Comparison of ENCODE assay signal across 18 cellular contexts in genomic region chr16:83561876-83562275, GRCh38.
DNase-seq lines count a peak whose midpoint lies in the region; ATAC-seq, FAIRE-seq and TF ChIP-seq lines count a peak whose summit lies in the region.
"Had no signal": no experiment of that assay in that cellular context is flagged by ENCODE, and none has a peak within 500 bp of the region (broad histone marks: within the 10 kb centered on the region; RNA-seq: fewer than 3 reads in every experiment).

No MANE protein-coding gene starts in this region.

- H3K4me3 ChIP-seq in GM12878, result no peak overlapping the region
- H3K4me3 ChIP-seq: PC-9 had no signal

- in situ Hi-C loops in GM12878 (cut with MboI), result no loop called here

- no peak for TF ChIP-seq EP300 in GM12878 (IDR thresholded peaks at IDR 0.05; ENCODE audit: borderline replicate concordance in 1 of 2, control insufficient read depth in 1 of 2, low read depth in 2 of 2, low read length in 2 of 2)

- ATAC-seq in GM12878, result no peak
- ATAC-seq: activated T-cell treated with anti-CD3 and anti-CD28 coated beads, Interleukin-2, amount 50 U/mL, for 72 hours; left lobe of liver; sciatic nerve; stimulated activated naive CD8-positive, alpha-beta T cell treated with anti-CD3 and anti-CD28 coated beads, Interleukin-15, Interleukin-2, amounts not matched to agents 100 U/mL and 50 U/mL, for 24 hours had no signal

- POLR2A ChIA-PET in GM12878 (lab: Charles Lee), result no interaction called here
- POLR2A ChIA-PET in HEK293T (lab: Yijun Ruan, JAX), result no interaction called here

- RAD21 ChIA-PET in GM12878 (lab: Charles Lee; ENCODE audit: unreplicated experiment), result no interaction called here

- no peaks in the 10 kb centered on the region for H4K20me1 ChIP-seq in GM12878 (ENCODE audit: control insufficient read depth, insufficient read depth)

- no peaks in the 10 kb centered on the region for H3K4me1 ChIP-seq in GM12878 (ENCODE audit: control insufficient read depth, insufficient read depth, low read length)

- TF ChIP-seq POLR2A in GM12878 (IDR thresholded peaks at IDR 0.05; ENCODE audit: low read depth, low read length), result no peak

- DNase-seq in AG20443 (ENCODE audit: low spot score) (peak; percentile 52), LHCN-M2 (ENCODE audit: low read depth) (peak; percentile 40), GM12878 (ENCODE audit: low read depth, low spot score) (no peak), iPS-NIHi7 (ENCODE audit: extremely low spot score) (peak; percentile 60), DMS53 (lab: John Stamatoyannopoulos, UW) (no peak), DMS79 (lab: John Stamatoyannopoulos, UW) (no peak), HEK293T (ENCODE audit: extremely low spot score) (no peak)
- DNase-seq in stimulated activated CD4-positive, alpha-beta T cell treated with anti-CD3 and anti-CD28 coated beads, Interleukin-2, amount 100 ng/mL, for 48 hours, result no peak
- DNase-seq: activated CD4-positive, alpha-beta T cell treated with anti-CD3 and anti-CD28 coated beads, Interleukin-2, amount 50 U/mL, for 1 hour; activated T-cell treated with anti-CD3 and anti-CD28 coated beads, Interleukin-2, amount 50 U/mL, for 72 hours; aorta; effector CD8-positive, alpha-beta T cell; PC-9; stimulated activated naive CD8-positive, alpha-beta T cell treated with anti-CD3 and anti-CD28 coated beads, Interleukin-15, Interleukin-2, amounts not matched to agents 100 U/mL and 50 U/mL, for 24 hours had no signal

- 18% methylated on average over 2 of the region's 2 CpGs for WGBS in GM12878 (ENCODE audit: insufficient coverage, insufficient replicate concordance, low lambda C conversion rate, missing lambda C conversion rate)

- H3K36me3 ChIP-seq in GM12878 (ENCODE audit: control insufficient read depth in 2 of 2, insufficient read depth in 2 of 2, low read length in 1 of 2), result no peaks in the 10 kb centered on the region

- CTCF ChIA-PET in GM12878 (lab: Yijun Ruan, JAX), result interaction anchor here (0.7 kb wide), 1 partner anchor 13 kb away, joined by 3 read pairs; no protein-coding TSS in a partner anchor
- CTCF ChIA-PET in HEK293T (lab: Yijun Ruan, JAX), result no interaction called here

- no peak for TF ChIP-seq RAD21 in GM12878 (IDR thresholded peaks at IDR 0.05; ENCODE audit: insufficient read depth, low read depth, low read length)

- intact Hi-C loops in GM12878 (cut with micrococcal nuclease; ENCODE audit: unreplicated experiment), result no loop called here

- no peaks in the 10 kb centered on the region for H3K9me3 ChIP-seq in GM12878 (replicated peaks; ENCODE audit: control insufficient read depth, insufficient read depth, low read length)

- BruUV-seq in GM12878 (replicated peaks; lab: Mats Ljungman, UMichigan), result no TSS peak

- no peaks in the 10 kb centered on the region for H3K79me2 ChIP-seq in GM12878 (ENCODE audit: control insufficient read depth, insufficient read depth, low read length)

- no peak overlapping the region for H2AFZ ChIP-seq in GM12878 (ENCODE audit: control insufficient read depth, low read depth, low read length)
- H2AFZ ChIP-seq: PC-9 had no signal

- SMC1A ChIA-PET in GM12878 (lab: Charles Lee; ENCODE audit: uncharacterized antibody, unreplicated experiment), result no interaction called here

- H3K4me2 ChIP-seq in GM12878 (ENCODE audit: control insufficient read depth, insufficient read depth), result no peak overlapping the region
- H3K4me2 ChIP-seq: PC-9 had no signal

- H3K9ac ChIP-seq in GM12878 (ENCODE audit: control insufficient read depth, insufficient read depth, low read length), result no peak overlapping the region

- H3K27ac ChIP-seq in GM12878 (ENCODE audit: control insufficient read depth, insufficient read depth), result no peak overlapping the region
- H3K27ac ChIP-seq: HL-60, PC-9 had no signal

- no peak for FAIRE-seq in GM12878 (lab: Jason Lieb, UNC)
- FAIRE-seq: GM18507 had no signal

- no peak for TF ChIP-seq CTCF in GM12878 (IDR thresholded peaks at IDR 0.05 in 2 of 3, conservative IDR thresholded peaks at IDR 0.05 in 1 of 3; ENCODE audit: control insufficient read depth in 2 of 3, extremely low read depth in 1 of 3, insufficient read depth in 1 of 3, low read depth in 3 of 3, low read length in 3 of 3)

- no peaks in the 10 kb centered on the region for H3K27me3 ChIP-seq in GM12878 (replicated peaks in 1 of 2; ENCODE audit: control insufficient read depth in 2 of 2, insufficient read depth in 2 of 2, low read length in 1 of 2)

TF ChIP-seq in GM12878, 131 proteins besides CTCF, POLR2A, EP300 and RAD21:
- TF ChIP-seq REST (IDR thresholded peaks at IDR 0.05; ENCODE audit: low read depth, low read length) (peak; percentile 83; the same call in 1 of the 2 replicates), SP1 (IDR thresholded peaks at IDR 0.05; ENCODE audit: low read depth, low read length) (no peak), KAT2A (conservative IDR thresholded peaks at IDR 0.05; ENCODE audit: control insufficient read depth, low read depth, low read length) (no peak)

TF ChIP-seq in HEK293T, 16 proteins besides CTCF, POLR2A, EP300 and RAD21:
- TF ChIP-seq SUZ12 (IDR thresholded peaks at IDR 0.05) (no peak), HDGF (IDR thresholded peaks at IDR 0.05; ENCODE audit: borderline replicate concordance) (no peak), FOXM1 (IDR thresholded peaks at IDR 0.05; ENCODE audit: borderline replicate concordance) (no peak), LEF1 (IDR thresholded peaks at IDR 0.05; ENCODE audit: borderline replicate concordance) (no peak), ELF4 (IDR thresholded peaks at IDR 0.05) (no peak), SP1 (IDR thresholded peaks at IDR 0.05) (no peak), TARDBP (IDR thresholded peaks at IDR 0.05) (no peak), FOXA1 (IDR thresholded peaks at IDR 0.05) (no peak), BHLHE40 (IDR thresholded peaks at IDR 0.05; ENCODE audit: borderline replicate concordance) (no peak), ZNF384 (IDR thresholded peaks at IDR 0.05) (no peak), ARNT (IDR thresholded peaks at IDR 0.05) (no peak), NFRKB (IDR thresholded peaks at IDR 0.05) (no peak), CTBP1 (IDR thresholded peaks at IDR 0.05; ENCODE audit: borderline replicate concordance) (no peak), L3MBTL2 (conservative IDR thresholded peaks at IDR 0.05) (no peak), FOXK2 (IDR thresholded peaks at IDR 0.05) (no peak)
- TF ChIP-seq, protein P1, sequence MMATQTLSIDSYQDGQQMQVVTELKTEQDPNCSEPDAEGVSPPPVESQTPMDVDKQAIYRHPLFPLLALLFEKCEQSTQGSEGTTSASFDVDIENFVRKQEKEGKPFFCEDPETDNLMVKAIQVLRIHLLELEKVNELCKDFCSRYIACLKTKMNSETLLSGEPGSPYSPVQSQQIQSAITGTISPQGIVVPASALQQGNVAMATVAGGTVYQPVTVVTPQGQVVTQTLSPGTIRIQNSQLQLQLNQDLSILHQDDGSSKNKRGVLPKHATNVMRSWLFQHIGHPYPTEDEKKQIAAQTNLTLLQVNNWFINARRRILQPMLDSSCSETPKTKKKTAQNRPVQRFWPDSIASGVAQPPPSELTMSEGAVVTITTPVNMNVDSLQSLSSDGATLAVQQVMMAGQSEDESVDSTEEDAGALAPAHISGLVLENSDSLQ (IDR thresholded peaks at IDR 0.05), result no peak
TF ChIP-seq in HEK293T: peak in this region for 0.

Comparison
In these comparisons a context has a peak if more than half of its experiments do, and no peak if none do; other contexts are left out.
1. DNase-seq: peak in AG20443 (single experiment), LHCN-M2 (single experiment) and iPS-NIHi7 (single experiment); none in GM12878 (single experiment), DMS53 (single experiment), stimulated activated CD4-positive, alpha-beta T cell treated with anti-CD3 and anti-CD28 coated beads, Interleukin-2, amount 100 ng/mL, for 48 hours (0 of 2), DMS79 (single experiment) and HEK293T (single experiment).